ENCODE assay signal across 11 cellular contexts in genomic region chr1:170067253-170067819, GRCh38. TPM values are rescaled to one million over a fixed set of nuclear protein-coding genes. Genes with fewer than 3 reads are reported as not detected.
DNase-seq lines count a peak whose midpoint lies in the region; ATAC-seq, FAIRE-seq and TF ChIP-seq lines count a peak whose summit lies in the region.
"Had no signal": no experiment of that assay in that cellular context is flagged by ENCODE, and none has a peak within 500 bp of the region (broad histone marks: within the 10 kb centered on the region; RNA-seq: fewer than 3 reads in every experiment).

No MANE protein-coding gene starts in this region.

- no peak for DNase-seq in SK-N-SH
- no peak for DNase-seq in H54 (ENCODE audit: insufficient read length, low spot score)
- no peak for DNase-seq in T-helper 2 cell treated with Interferon-gamma antibody and Interleukin-4, amounts not matched to agents 5 μg/mL and 100 μg/mL, for 36 hours (ENCODE audit: low spot score)
- peak in 1 of 3 donors; percentile 40 for DNase-seq in mucosa of descending colon
- DNase-seq in anterior cingulate cortex (lab: John Stamatoyannopoulos, UW) = no peak
- no peak for DNase-seq in NCI-H2029 (lab: John Stamatoyannopoulos, UW)
- no peak for DNase-seq in islet precursor cell
- DNase-seq: activated CD8-positive, alpha-beta memory T cell treated with anti-CD3 and anti-CD28 coated beads, Interleukin-2, amount 50 U/mL, for 4 hours; Peyer's patch had no signal

- intact Hi-C loops in mucosa of descending colon (cut with DNase I, micrococcal nuclease) = no loop called here

- WGBS in SK-N-SH (ENCODE audit: low lambda C conversion rate) = 83% methylated on average over 3 of the region's 3 CpGs

- H3K36me3 ChIP-seq in SK-N-SH (replicated peaks in 1 of 2; ENCODE audit: control insufficient read depth in 1 of 2, insufficient read depth in 2 of 2, low read length in 1 of 2) (peaks cover 2 to 9% of the 10 kb centered on the region in 2 experiments), mucosa of descending colon (ENCODE audit: low read depth) (no peaks in the 10 kb centered on the region)
- H3K36me3 ChIP-seq: Peyer's patch had no signal

- H3F3A ChIP-seq in SK-N-SH (replicated peaks; ENCODE audit: insufficient read depth) = no peaks in the 10 kb centered on the region

- CTCF ChIA-PET in SK-N-SH (lab: Yijun Ruan, JAX) = no interaction called here

- peaks cover 47% of the 10 kb centered on the region for H3K4me1 Mint-ChIP-seq in T-helper 2 cell treated with Interferon-gamma antibody and Interleukin-4, amounts not matched to agents 5 μg/mL and 100 μg/mL, for 36 hours (ENCODE audit: low read depth)

- ATAC-seq in SK-N-SH treated with all-trans-retinoic acid at 6 μM for 48 hours (no peak), mucosa of descending colon (peak; percentile 93)

- H3K4me2 ChIP-seq in SK-N-SH = no peak overlapping the region

- no peak for TF ChIP-seq POLR2A in H54 (IDR thresholded peaks at IDR 0.05; ENCODE audit: low read depth, low read length)

- POLR2A ChIA-PET in SK-N-SH (lab: Yijun Ruan, JAX) = no interaction called here

- no peaks in the 10 kb centered on the region for H4K20me1 ChIP-seq in SK-N-SH (ENCODE audit: insufficient read depth)

- no peak for TF ChIP-seq CTCF in SK-N-SH (IDR thresholded peaks at IDR 0.05)
- no peak for TF ChIP-seq CTCF in mucosa of descending colon (IDR thresholded peaks at IDR 0.05)

- H3K9me2 ChIP-seq in SK-N-SH = no peaks in the 10 kb centered on the region

- peak overlapping the region; percentile 81 for H3K4me3 Mint-ChIP-seq in T-helper 2 cell treated with Interferon-gamma antibody and Interleukin-4, amounts not matched to agents 5 μg/mL and 100 μg/mL, for 36 hours

- no peaks in the 10 kb centered on the region for H3K27me3 Mint-ChIP-seq in T-helper 2 cell treated with Interferon-gamma antibody and Interleukin-4, amounts not matched to agents 5 μg/mL and 100 μg/mL, for 36 hours (ENCODE audit: low read depth)

- FAIRE-seq in H54 (lab: Jason Lieb, UNC) = peak; percentile 11

- no peak overlapping the region for H3K4me3 ChIP-seq in SK-N-SH (ENCODE audit: low read depth in 2 of 2, low read length in 1 of 2)
- no peak overlapping the region for H3K4me3 ChIP-seq in mucosa of descending colon
- H3K4me3 ChIP-seq: Peyer's patch had no signal

- H3K4me1 ChIP-seq in SK-N-SH (ENCODE audit: control insufficient read depth in 1 of 2, insufficient read depth in 2 of 2, low read depth in 1 of 2, low read length in 1 of 2) (no peaks in the 10 kb centered on the region; a peak in 2 of 4 replicates), mucosa of descending colon (ENCODE audit: low read depth) (peaks cover 4% of the 10 kb centered on the region)

- no peak overlapping the region for H3K27ac ChIP-seq in SK-N-SH (ENCODE audit: low read depth in 2 of 2, low read length in 1 of 2)
- H3K27ac ChIP-seq: 22Rv1, Peyer's patch had no signal

- H3K9me3 Mint-ChIP-seq in T-helper 2 cell treated with Interferon-gamma antibody and Interleukin-4, amounts not matched to agents 5 μg/mL and 100 μg/mL, for 36 hours = peaks cover 7% of the 10 kb centered on the region

- peaks cover 4% of the 10 kb centered on the region for H3K36me3 Mint-ChIP-seq in T-helper 2 cell treated with Interferon-gamma antibody and Interleukin-4, amounts not matched to agents 5 μg/mL and 100 μg/mL, for 36 hours (ENCODE audit: low read depth)

- H3K79me2 ChIP-seq in SK-N-SH (ENCODE audit: insufficient read depth) = peaks cover 54% of the 10 kb centered on the region

- H3K27ac Mint-ChIP-seq in T-helper 2 cell treated with Interferon-gamma antibody and Interleukin-4, amounts not matched to agents 5 μg/mL and 100 μg/mL, for 36 hours = peak overlapping the region; percentile 7

- no peak overlapping the region for H2AFZ ChIP-seq in SK-N-SH (ENCODE audit: low read depth)

- no peak for TF ChIP-seq EP300 in SK-N-SH (IDR thresholded peaks at IDR 0.05; ENCODE audit: borderline replicate concordance in 1 of 2, low read depth in 1 of 2, low read length in 1 of 2)

- no peaks in the 10 kb centered on the region for H3K27me3 ChIP-seq in SK-N-SH (ENCODE audit: insufficient read depth)
- H3K27me3 ChIP-seq: Peyer's patch had no signal

- no peak overlapping the region for H3K9ac ChIP-seq in SK-N-SH

- peak; percentile 9; the same call in 1 of the 2 replicates for TF ChIP-seq RAD21 in SK-N-SH (IDR thresholded peaks at IDR 0.05; ENCODE audit: low read length)

- peaks cover 14% of the 10 kb centered on the region for H3K9me3 ChIP-seq in SK-N-SH
- H3K9me3 ChIP-seq in mucosa of descending colon = peaks cover 5% of the 10 kb centered on the region
- H3K9me3 ChIP-seq: Peyer's patch had no signal

TF ChIP-seq in SK-N-SH, 30 proteins besides CTCF, POLR2A, EP300 and RAD21:
- TF ChIP-seq SMC3 (IDR thresholded peaks at IDR 0.05; ENCODE audit: low read depth, low read length) (no peak), POLR2AphosphoS5 (IDR thresholded peaks at IDR 0.05; ENCODE audit: low read depth, low read length) (no peak), IRF3 (IDR thresholded peaks at IDR 0.05; ENCODE audit: low read depth, low read length) (no peak), RCOR1 (IDR thresholded peaks at IDR 0.05; ENCODE audit: low read length) (no peak), GABPA (IDR thresholded peaks at IDR 0.05; ENCODE audit: low read depth) (no peak)

TF ChIP-seq in SK-N-SH treated with all-trans-retinoic acid at 6 μM for 48 hours, 23 proteins besides CTCF, POLR2A, EP300 and RAD21:
- TF ChIP-seq CSRNP3 (CRISPR knock-in tag; IDR thresholded peaks at IDR 0.05) = no peak
- no peak for TF ChIP-seq BACH2 (CRISPR knock-in tag; IDR thresholded peaks at IDR 0.05; ENCODE audit: borderline replicate concordance)
- no peak for TF ChIP-seq PATZ1 (CRISPR knock-in tag; IDR thresholded peaks at IDR 0.05; ENCODE audit: borderline replicate concordance)
- no peak for TF ChIP-seq ZNF70 (CRISPR knock-in tag; IDR thresholded peaks at IDR 0.05)
- TF ChIP-seq SNAI2 (CRISPR knock-in tag; IDR thresholded peaks at IDR 0.05) = no peak
- no peak for TF ChIP-seq ISL1 (CRISPR knock-in tag; IDR thresholded peaks at IDR 0.05)
- TF ChIP-seq ESRRG (CRISPR knock-in tag; IDR thresholded peaks at IDR 0.05) = no peak
- TF ChIP-seq PPARA (CRISPR knock-in tag; IDR thresholded peaks at IDR 0.05; ENCODE audit: borderline replicate concordance) = no peak
- no peak for TF ChIP-seq ZNF565 (CRISPR knock-in tag; conservative IDR thresholded peaks at IDR 0.05; ENCODE audit: low read depth)
- TF ChIP-seq ZC3H10 (CRISPR knock-in tag; IDR thresholded peaks at IDR 0.05) = no peak
- no peak for TF ChIP-seq RARB (CRISPR knock-in tag; IDR thresholded peaks at IDR 0.05)
- no peak for TF ChIP-seq TOX (CRISPR knock-in tag; IDR thresholded peaks at IDR 0.05; ENCODE audit: borderline replicate concordance)
- TF ChIP-seq ZFP3 (CRISPR knock-in tag; IDR thresholded peaks at IDR 0.05) = no peak
- no peak for TF ChIP-seq ARNTL (CRISPR knock-in tag; IDR thresholded peaks at IDR 0.05; ENCODE audit: borderline replicate concordance, low read depth)
- TF ChIP-seq TCF4 (CRISPR knock-in tag; IDR thresholded peaks at IDR 0.05; ENCODE audit: borderline replicate concordance) = no peak
- no peak for TF ChIP-seq GLIS3 (CRISPR knock-in tag; IDR thresholded peaks at IDR 0.05)

RNA-seq across cellular contexts. Expression of gene KIFAP3, which starts 7.2 kb away (rescaled TPM):
- 10.7 and 12.3 TPM in 2 replicates for polyA plus RNA-seq in SK-N-SH (2012; rRNA removed)
- polyA plus RNA-seq in SK-N-SH (2012; cell fraction: cytosol; rRNA removed) = 16.6 and 18.1 TPM in 2 replicates
- polyA plus RNA-seq in SK-N-SH (2012; cell fraction: nucleus; rRNA removed) = 9.8 and 17.9 TPM in 2 replicates
- total RNA-seq in mucosa of descending colon = 10 to 100 TPM; 22.5 to 42.8 (median 36.2) TPM
